Comparison of ENCODE assay signal across 8 cellular contexts in the genomic region with DNA sequence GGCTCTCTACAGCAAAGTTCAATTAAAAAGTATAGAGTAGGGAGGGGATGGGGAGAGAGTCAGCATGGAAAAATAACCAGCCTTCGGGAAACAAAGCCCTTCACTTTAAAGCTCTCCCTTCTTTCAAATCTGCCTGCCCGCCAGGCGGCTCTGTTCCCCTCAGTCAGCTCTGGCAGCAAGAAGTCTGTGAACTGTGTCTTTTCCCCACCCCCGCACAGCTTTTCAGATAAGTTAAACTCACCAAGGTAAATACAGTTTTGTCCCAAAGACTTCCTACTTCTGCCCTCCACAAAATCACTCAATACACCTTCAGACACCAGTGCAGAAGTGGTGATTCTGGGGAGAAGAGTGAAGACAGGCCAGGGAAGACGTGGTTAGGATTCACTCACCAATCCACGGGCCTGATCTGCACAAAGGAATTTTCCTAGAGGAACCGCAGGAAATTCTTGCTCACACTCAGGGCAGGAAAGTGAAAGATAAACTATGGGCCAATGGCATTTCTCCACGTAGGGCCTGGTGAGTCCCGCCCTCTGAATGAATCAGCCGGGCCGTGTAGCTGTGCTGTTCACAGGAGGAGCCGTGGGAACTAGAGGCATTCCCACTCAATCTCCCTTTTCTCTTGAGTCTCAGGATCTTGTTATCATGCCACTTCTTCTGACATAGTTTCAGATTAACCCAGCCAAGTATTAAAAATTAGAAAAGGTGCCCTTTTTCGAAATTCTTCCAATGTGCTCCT. TPM values are rescaled to one million over a fixed set of nuclear protein-coding genes. Genes with fewer than 3 reads are reported as not detected.
A peak's percentile ranks its signal among the peaks of the same experiment; 100 is the strongest.
DNase-seq lines count a peak whose midpoint lies in the region; ATAC-seq, FAIRE-seq and TF ChIP-seq lines count a peak whose summit lies in the region.

A gene with protein sequence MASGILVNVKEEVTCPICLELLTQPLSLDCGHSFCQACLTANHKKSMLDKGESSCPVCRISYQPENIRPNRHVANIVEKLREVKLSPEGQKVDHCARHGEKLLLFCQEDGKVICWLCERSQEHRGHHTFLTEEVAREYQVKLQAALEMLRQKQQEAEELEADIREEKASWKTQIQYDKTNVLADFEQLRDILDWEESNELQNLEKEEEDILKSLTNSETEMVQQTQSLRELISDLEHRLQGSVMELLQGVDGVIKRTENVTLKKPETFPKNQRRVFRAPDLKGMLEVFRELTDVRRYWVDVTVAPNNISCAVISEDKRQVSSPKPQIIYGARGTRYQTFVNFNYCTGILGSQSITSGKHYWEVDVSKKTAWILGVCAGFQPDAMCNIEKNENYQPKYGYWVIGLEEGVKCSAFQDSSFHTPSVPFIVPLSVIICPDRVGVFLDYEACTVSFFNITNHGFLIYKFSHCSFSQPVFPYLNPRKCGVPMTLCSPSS (minus strand): TSS at position 448 of the 736 bp plus-strand sequence. CDS start 4,897 bp downstream, outside the sequence.

- peak; percentile 57 to 67 for TF ChIP-seq CTCF in endothelial cell of umbilical vein (IDR thresholded peaks at IDR 0.05; ENCODE audit: extremely low read depth in 1 of 2, insufficient read depth in 1 of 2, low read depth in 1 of 2, low read length in 2 of 2)

- CTCF ChIA-PET in endothelial cell of umbilical vein (lab: Charles Lee), result interaction anchor here (0.6 to 1.9 kb wide), 18 partner anchors 8 to 678 kb away, joined by 3 to 15 read pairs (median 4); partner anchors contain the start of gene OR52N2

- peak; percentile 99 for FAIRE-seq in endothelial cell of umbilical vein (lab: Jason Lieb, UNC)

- peaks cover 7% of the 10 kb centered on the region; the same call in 1 of the 2 replicates for H3K9me3 ChIP-seq in NT2/D1 (ENCODE audit: insufficient read depth, low read length)
- no peaks in the 10 kb centered on the region for H3K9me3 ChIP-seq in endothelial cell of umbilical vein (replicated peaks; ENCODE audit: control insufficient read depth, insufficient read depth, low read length)
- no peaks in the 10 kb centered on the region for H3K9me3 ChIP-seq in mononuclear cell (ENCODE audit: low read depth, low read length)

- no peaks in the 10 kb centered on the region for H3K9me1 ChIP-seq in endothelial cell of umbilical vein (replicated peaks; ENCODE audit: control insufficient read depth, extremely low read depth, insufficient read depth, low read length)

- H3K9ac ChIP-seq in NT2/D1 (ENCODE audit: insufficient read length, low read depth), result peak within 1 kb of the TSS; percentile 52
- H3K9ac ChIP-seq in endothelial cell of umbilical vein (replicated peaks; ENCODE audit: extremely low read depth, insufficient read depth, low read length), result peak within 1 kb of the TSS; percentile 100

- dilution Hi-C loops in endothelial cell of umbilical vein (cut with MboI; ENCODE audit: extremely low pct_ligation_motif_present, low sequenced_read_pairs), result no loop called here

- BruUV-seq in endothelial cell of umbilical vein (replicated peaks; lab: Mats Ljungman, UMichigan), result no TSS peak

- intact Hi-C loops in endothelial cell of umbilical vein (cut with micrococcal nuclease), result loop anchor here (1.0 to 5.0 kb wide), 5 partner anchors 28 to 638 kb away; partner anchors contain the start of genes CAVIN3 and OR52N2

- peak within 1 kb of the TSS; percentile 88 for H3K4me2 ChIP-seq in endothelial cell of umbilical vein (ENCODE audit: insufficient read depth, low read length)

- POLR2A ChIA-PET in endothelial cell of umbilical vein (lab: Charles Lee), result interaction anchor here (0.5 to 2.3 kb wide), 4 partner anchors 14 to 65 kb away, joined by 3 to 6 read pairs (median 4); no protein-coding TSS in a partner anchor

- H3K4me1 ChIP-seq in NT2/D1 (ENCODE audit: insufficient read depth, insufficient read length), result no peaks in the 10 kb centered on the region
- peaks cover 17% of the 10 kb centered on the region for H3K4me1 ChIP-seq in endothelial cell of umbilical vein (ENCODE audit: control insufficient read depth, extremely low read depth, insufficient read depth, low read length)
- H3K4me1 ChIP-seq in mononuclear cell (ENCODE audit: insufficient read depth, low read length), result peaks cover 28% of the 10 kb centered on the region

- H3K27ac ChIP-seq in endothelial cell of umbilical vein (ENCODE audit: insufficient read depth, low read depth, low read length), result peak within 1 kb of the TSS; percentile 98

- H3K79me2 ChIP-seq in endothelial cell of umbilical vein (ENCODE audit: control insufficient read depth, insufficient read depth, low read length), result peaks cover 36% of the 10 kb centered on the region

- TF ChIP-seq POLR2A in GM18505 (IDR thresholded peaks at IDR 0.05; ENCODE audit: borderline replicate concordance, extremely low read depth, insufficient read depth, insufficient read length) (peak; percentile 74), endothelial cell of umbilical vein (IDR thresholded peaks at IDR 0.05; ENCODE audit: low read depth, low read length) (peak; percentile 97)

- H4K20me1 ChIP-seq in endothelial cell of umbilical vein (replicated peaks; ENCODE audit: control insufficient read depth, extremely low read depth, insufficient read depth, low read length), result peaks cover 3% of the 10 kb centered on the region

- H3K36me3 ChIP-seq in NT2/D1 (ENCODE audit: insufficient read depth, insufficient read length, low read length) (peaks cover 4% of the 10 kb centered on the region), endothelial cell of umbilical vein (ENCODE audit: control insufficient read depth in 2 of 2, extremely low read depth in 1 of 2, insufficient read depth in 2 of 2, low read length in 2 of 2) (peaks cover 0 to 3% of the 10 kb centered on the region in 2 experiments)

- no peaks in the 10 kb centered on the region for H3K27me3 ChIP-seq in NT2/D1 (ENCODE audit: insufficient read depth, insufficient read length)
- H3K27me3 ChIP-seq in endothelial cell of umbilical vein (ENCODE audit: control insufficient read depth in 2 of 2, insufficient read depth in 2 of 2, low read length in 2 of 2), result no peaks in the 10 kb centered on the region
- no peaks in the 10 kb centered on the region for H3K27me3 ChIP-seq in mononuclear cell (ENCODE audit: insufficient read depth, low read length)

- H3K4me3 ChIP-seq in NT2/D1 (ENCODE audit: insufficient read length, low read depth) (peak within 1 kb of the TSS; percentile 31), endothelial cell of umbilical vein (replicated peaks in 1 of 3; ENCODE audit: insufficient read depth in 1 of 3, low read depth in 1 of 3, low read length in 3 of 3) (peak within 1 kb of the TSS; percentile 38 to 94 (median 62)), mononuclear cell (ENCODE audit: low read length) (peak within 1 kb of the TSS; percentile 68)

- peak; percentile 75 for ATAC-seq in GM18505 (IDR thresholded peaks at IDR 0.05; ENCODE audit: unreplicated experiment)
- ATAC-seq in HG02884 (IDR thresholded peaks at IDR 0.05; ENCODE audit: unreplicated experiment), result peak; percentile 69

- peak within 1 kb of the TSS; percentile 60 for H2AFZ ChIP-seq in endothelial cell of umbilical vein (ENCODE audit: low read depth, low read length)

- DNase-seq in NT2/D1 (ENCODE audit: low read depth, low spot score) (peak; percentile 73), endothelial cell of umbilical vein (ENCODE audit: low read depth, low spot score) (peak; percentile 99), NCI-H146 treated with DMSO at 0.1 percent for 48 hours (lab: John Stamatoyannopoulos, UW; ENCODE audit: unreplicated experiment) (no peak)
- DNase-seq in activated CD8-positive, alpha-beta memory T cell treated with anti-CD3 and anti-CD28 coated beads, Interleukin-2, amount 50 U/mL, for 4 hours, result peak; percentile 77
- DNase-seq in stimulated activated CD8-positive, alpha-beta memory T cell treated with anti-CD3 and anti-CD28 coated beads, Interleukin-4, amount 100 ng/mL, for 1 hour (ENCODE audit: low read depth in 2 of 2, low spot score in 1 of 2), result peak; percentile 56 to 63

TF ChIP-seq in endothelial cell of umbilical vein, 7 proteins besides CTCF, POLR2A, EP300 and RAD21:
- TF ChIP-seq JUN (IDR thresholded peaks at IDR 0.05; ENCODE audit: borderline replicate concordance, insufficient read depth, insufficient read length, low read depth) (peak; percentile 56), FOS (IDR thresholded peaks at IDR 0.05; ENCODE audit: borderline replicate concordance, insufficient read depth, low read length) (peak; percentile 79), MYC (IDR thresholded peaks at IDR 0.05; ENCODE audit: low read depth, low read length) (no peak), EZH2 (IDR thresholded peaks at IDR 0.05; ENCODE audit: borderline replicate concordance, low read depth, low read length, severe bottlenecking) (no peak), POLR2AphosphoS5 (IDR thresholded peaks at IDR 0.05; ENCODE audit: insufficient read depth, low read depth, low read length) (peak; percentile 78), MAX (IDR thresholded peaks at IDR 0.05; ENCODE audit: insufficient read depth, insufficient read length) (no peak), GATA2 (IDR thresholded peaks at IDR 0.05; ENCODE audit: insufficient read depth, insufficient read length, low read depth, low read length) (peak; percentile 45)
TF ChIP-seq in endothelial cell of umbilical vein: peak in this region for 4.

RNA-seq across cellular contexts. Expression of the gene that starts here (rescaled TPM):
- total RNA-seq in endothelial cell of umbilical vein (54.5 and 61.4 TPM in 2 replicates), mononuclear cell (6.5 TPM)
- polyA plus RNA-seq in endothelial cell of umbilical vein, result 46.0 and 57.3 TPM in 2 replicates
- 44.7 and 46.6 TPM in 2 replicates for polyA plus RNA-seq in endothelial cell of umbilical vein (2011; cell fraction: cytosol; rRNA removed)
- 50.6 and 64.9 TPM in 2 replicates for polyA plus RNA-seq in endothelial cell of umbilical vein (2011; cell fraction: nucleus; rRNA removed)
- 60.3 and 65.7 TPM in 2 replicates for polyA plus RNA-seq in endothelial cell of umbilical vein (2012)
- 83.1 and 91.5 TPM in 2 replicates for polyA minus RNA-seq in endothelial cell of umbilical vein
- 6.7 TPM for polyA minus RNA-seq in endothelial cell of umbilical vein (2011; cell fraction: cytosol; rRNA and poly(A)+ RNA removed)
- polyA minus RNA-seq in endothelial cell of umbilical vein (2011; cell fraction: nucleus; rRNA and poly(A)+ RNA removed), result 37.7 and 61.0 TPM in 2 replicates
